11 cellular contexts compared by ENCODE assay signal in genomic region chrX:78514852-78515251, GRCh38.
A peak's percentile ranks its signal among the peaks of the same experiment; 100 is the strongest.
DNase-seq lines count a peak whose midpoint lies in the region; ATAC-seq and TF ChIP-seq lines count a peak whose summit lies in the region.
"Had no signal": no experiment of that assay in that cellular context is flagged by ENCODE, and none has a peak within 500 bp of the region (broad histone marks: within the 10 kb centered on the region; RNA-seq: fewer than 3 reads in every experiment).

No MANE protein-coding gene starts in this region.

- H3K4me1 ChIP-seq in DND-41 (ENCODE audit: insufficient read depth, low read length) = peaks cover 22% of the 10 kb centered on the region

- no peak overlapping the region for H3K4me3 ChIP-seq in DND-41 (ENCODE audit: low read depth in 1 of 2, low read length in 2 of 2)

- H4K20me1 ChIP-seq in DND-41 (ENCODE audit: insufficient read depth, low read length) = no peaks in the 10 kb centered on the region

- H3K4me1 Mint-ChIP-seq in activated T-cell treated with anti-CD3 and anti-CD28 coated beads, Interleukin-2, amount 50 U/mL, for 24 hours (ENCODE audit: low read depth) = peaks cover 56% of the 10 kb centered on the region

- H3K9me3 ChIP-seq in DND-41 (ENCODE audit: insufficient read depth, low read length, severe bottlenecking) = no peaks in the 10 kb centered on the region

- H3K36me3 ChIP-seq in DND-41 (ENCODE audit: insufficient read depth, low read length) = no peaks in the 10 kb centered on the region
- H3K36me3 ChIP-seq: brain microvascular endothelial cell had no signal

- TF ChIP-seq CTCF in DND-41 (IDR thresholded peaks at IDR 0.05; ENCODE audit: borderline replicate concordance, extremely low read depth, low read length, poor library complexity, severe bottlenecking) (peak; percentile 38), GM13976 (IDR thresholded peaks at IDR 0.05; ENCODE audit: borderline replicate concordance, control extremely low read depth, extremely low read depth, insufficient read depth, missing control alignments) (no peak)

- H3K4me2 ChIP-seq in DND-41 (ENCODE audit: insufficient read depth, low read length) = no peak overlapping the region

- intact Hi-C loops in sciatic nerve (cut with DNase I) = no loop called here

- H3K27ac ChIP-seq in DND-41 (ENCODE audit: low read length) = no peak overlapping the region
- H3K27ac ChIP-seq: brain microvascular endothelial cell had no signal

- peak overlapping the region; percentile 8 for H3K4me3 Mint-ChIP-seq in activated T-cell treated with anti-CD3 and anti-CD28 coated beads, Interleukin-2, amount 50 U/mL, for 24 hours

- H3K36me3 Mint-ChIP-seq in activated T-cell treated with anti-CD3 and anti-CD28 coated beads, Interleukin-2, amount 50 U/mL, for 24 hours (ENCODE audit: low read depth) = no peaks in the 10 kb centered on the region

- in situ Hi-C loops in GM13976 (cut with MboI; ENCODE audit: low sequenced_read_pairs, unreplicated experiment) = no loop called here

- H3K27me3 Mint-ChIP-seq in activated T-cell treated with anti-CD3 and anti-CD28 coated beads, Interleukin-2, amount 50 U/mL, for 24 hours = peaks cover 24% of the 10 kb centered on the region

- H3K27me3 ChIP-seq in DND-41 (ENCODE audit: insufficient read depth, low read length, poor library complexity) = no peaks in the 10 kb centered on the region
- H3K27me3 ChIP-seq: brain microvascular endothelial cell had no signal

- peaks cover 7% of the 10 kb centered on the region for H3K9me3 Mint-ChIP-seq in activated T-cell treated with anti-CD3 and anti-CD28 coated beads, Interleukin-2, amount 50 U/mL, for 24 hours

- no peak overlapping the region for H2AFZ ChIP-seq in DND-41 (ENCODE audit: low read depth, low read length)

- H3K9ac ChIP-seq in DND-41 (ENCODE audit: low read depth, low read length) = no peak overlapping the region

- H3K27ac Mint-ChIP-seq in activated T-cell treated with anti-CD3 and anti-CD28 coated beads, Interleukin-2, amount 50 U/mL, for 24 hours = peak overlapping the region; percentile 94

- H3K79me2 ChIP-seq in DND-41 (ENCODE audit: insufficient read depth, low read length) = no peaks in the 10 kb centered on the region

- no peak for DNase-seq in DND-41
- DNase-seq in activated T-cell treated with anti-CD3 and anti-CD28 coated beads, Interleukin-2, amount 50 U/mL, for 24 hours = peak; percentile 44
- peak; percentile 58 for DNase-seq in iPS-NIHi11 (ENCODE audit: low spot score)
- no peak for DNase-seq in GM13976 (ENCODE audit: low spot score)
- DNase-seq in sciatic nerve (ENCODE audit: low spot score) = no peak
- DNase-seq: brain microvascular endothelial cell; left ventricle myocardium superior; stimulated activated CD4-positive, alpha-beta T cell treated with anti-CD3 and anti-CD28 coated beads, Interleukin-4, amount 100 ng/mL, for 1 hour had no signal

- ATAC-seq in DND-41 (ENCODE audit: insufficient read depth, low read depth) (no peak), HG02885 (IDR thresholded peaks at IDR 0.05; ENCODE audit: poor library complexity, unreplicated experiment) (peak; percentile 31), sciatic nerve (no peak), GM21529 (IDR thresholded peaks at IDR 0.05; ENCODE audit: unreplicated experiment) (no peak), HG03025 (IDR thresholded peaks at IDR 0.05; ENCODE audit: low FRiP score, unreplicated experiment) (no peak)
- ATAC-seq: left ventricle myocardium superior had no signal

Comparison
In these comparisons a context has a peak if more than half of its experiments do, and no peak if none do; other contexts are left out.
1. DNase-seq: peak in activated T-cell treated with anti-CD3 and anti-CD28 coated beads, Interleukin-2, amount 50 U/mL, for 24 hours (single experiment) and iPS-NIHi11 (single experiment); none in DND-41 (single experiment), GM13976 (single experiment) and sciatic nerve (single experiment).